1 cellular context compared by ENCODE assay signal in genomic region chr15:74889882-74890768, GRCh38.
A peak's percentile ranks its signal among the peaks of the same experiment; 100 is the strongest.
TF ChIP-seq lines count a peak whose summit lies in the region.

Gene MPI (plus strand): TSS chr15:74890042. CDS start chr15:74890074, 32 bp downstream.

TF ChIP-seq in HepG2, 621 proteins besides CTCF, POLR2A, EP300 and RAD21 (continued from another document and continues in another):
- peak; percentile 39; the same call in 1 of the 2 replicates for TF ChIP-seq TFAP4 (IDR thresholded peaks at IDR 0.05; ENCODE audit: borderline replicate concordance, low read depth)
- no peak for TF ChIP-seq SNAPC4 (CRISPR knock-in tag; IDR thresholded peaks at IDR 0.05)
- TF ChIP-seq CBX5 (CRISPR knock-in tag; IDR thresholded peaks at IDR 0.05; ENCODE audit: borderline replicate concordance), result no peak; the same call in 1 of the 2 replicates
- 0 out of 2 replicates have a peak, but pooled peaks have one; percentile 39 for TF ChIP-seq ZBTB10 (CRISPR knock-in tag; IDR thresholded peaks at IDR 0.05; ENCODE audit: borderline replicate concordance)
- peak; percentile 42; the same call in 1 of the 2 replicates for TF ChIP-seq ZHX2 (IDR thresholded peaks at IDR 0.05; ENCODE audit: low read depth)
- TF ChIP-seq ZHX2 (CRISPR knock-in tag; IDR thresholded peaks at IDR 0.05; ENCODE audit: borderline replicate concordance), result 0 out of 2 replicates have a peak, but pooled peaks have one; percentile 33
- peak; percentile 53 for TF ChIP-seq NCOA2 (CRISPR knock-in tag; IDR thresholded peaks at IDR 0.05)
- TF ChIP-seq SP5 (CRISPR knock-in tag; IDR thresholded peaks at IDR 0.05; ENCODE audit: borderline replicate concordance, low read depth), result no peak
- TF ChIP-seq MATR3 (CRISPR knock-in tag; IDR thresholded peaks at IDR 0.05), result no peak
- TF ChIP-seq ZNF552 (CRISPR knock-in tag; IDR thresholded peaks at IDR 0.05; ENCODE audit: borderline replicate concordance), result 0 out of 2 replicates have a peak, but pooled peaks have one; percentile 60
- peak; percentile 69 for TF ChIP-seq AKAP8 (CRISPR knock-in tag; IDR thresholded peaks at IDR 0.05)
- TF ChIP-seq RNF2 (conservative IDR thresholded peaks at IDR 0.05; ENCODE audit: low read depth), result no peak
- TF ChIP-seq ZNF737 (CRISPR knock-in tag; IDR thresholded peaks at IDR 0.05; ENCODE audit: borderline replicate concordance), result no peak
- TF ChIP-seq TERF1 (CRISPR knock-in tag; IDR thresholded peaks at IDR 0.05), result no peak
- TF ChIP-seq FOXK1 (CRISPR knock-in tag; IDR thresholded peaks at IDR 0.05; ENCODE audit: borderline replicate concordance, low read depth), result peak; percentile 71; the same call in 1 of the 2 replicates
- peak; percentile 4; the same call in 1 of the 2 replicates for TF ChIP-seq HNF4A (CRISPR knock-in tag; IDR thresholded peaks at IDR 0.05)
- no peak for TF ChIP-seq PCBP2 (optimal IDR thresholded peaks at IDR 0.05; ENCODE audit: low read depth, low read length, poor library complexity, severe bottlenecking)
- no peak for TF ChIP-seq MAFF (IDR thresholded peaks at IDR 0.05; ENCODE audit: low read depth, low read length)
- no peak for TF ChIP-seq RNF219 (CRISPR knock-in tag; IDR thresholded peaks at IDR 0.05)
- no peak for TF ChIP-seq ZNF790 (CRISPR knock-in tag; IDR thresholded peaks at IDR 0.05; ENCODE audit: borderline replicate concordance)
- TF ChIP-seq HDAC2 (CRISPR knock-in tag; IDR thresholded peaks at IDR 0.05), result no peak
- TF ChIP-seq ZNF24 (IDR thresholded peaks at IDR 0.05), result no peak
- peak; percentile 72 for TF ChIP-seq ZMYM3 (CRISPR knock-in tag; IDR thresholded peaks at IDR 0.05)
- TF ChIP-seq ZNF468 (CRISPR knock-in tag; IDR thresholded peaks at IDR 0.05), result no peak
- TF ChIP-seq, protein P1, sequence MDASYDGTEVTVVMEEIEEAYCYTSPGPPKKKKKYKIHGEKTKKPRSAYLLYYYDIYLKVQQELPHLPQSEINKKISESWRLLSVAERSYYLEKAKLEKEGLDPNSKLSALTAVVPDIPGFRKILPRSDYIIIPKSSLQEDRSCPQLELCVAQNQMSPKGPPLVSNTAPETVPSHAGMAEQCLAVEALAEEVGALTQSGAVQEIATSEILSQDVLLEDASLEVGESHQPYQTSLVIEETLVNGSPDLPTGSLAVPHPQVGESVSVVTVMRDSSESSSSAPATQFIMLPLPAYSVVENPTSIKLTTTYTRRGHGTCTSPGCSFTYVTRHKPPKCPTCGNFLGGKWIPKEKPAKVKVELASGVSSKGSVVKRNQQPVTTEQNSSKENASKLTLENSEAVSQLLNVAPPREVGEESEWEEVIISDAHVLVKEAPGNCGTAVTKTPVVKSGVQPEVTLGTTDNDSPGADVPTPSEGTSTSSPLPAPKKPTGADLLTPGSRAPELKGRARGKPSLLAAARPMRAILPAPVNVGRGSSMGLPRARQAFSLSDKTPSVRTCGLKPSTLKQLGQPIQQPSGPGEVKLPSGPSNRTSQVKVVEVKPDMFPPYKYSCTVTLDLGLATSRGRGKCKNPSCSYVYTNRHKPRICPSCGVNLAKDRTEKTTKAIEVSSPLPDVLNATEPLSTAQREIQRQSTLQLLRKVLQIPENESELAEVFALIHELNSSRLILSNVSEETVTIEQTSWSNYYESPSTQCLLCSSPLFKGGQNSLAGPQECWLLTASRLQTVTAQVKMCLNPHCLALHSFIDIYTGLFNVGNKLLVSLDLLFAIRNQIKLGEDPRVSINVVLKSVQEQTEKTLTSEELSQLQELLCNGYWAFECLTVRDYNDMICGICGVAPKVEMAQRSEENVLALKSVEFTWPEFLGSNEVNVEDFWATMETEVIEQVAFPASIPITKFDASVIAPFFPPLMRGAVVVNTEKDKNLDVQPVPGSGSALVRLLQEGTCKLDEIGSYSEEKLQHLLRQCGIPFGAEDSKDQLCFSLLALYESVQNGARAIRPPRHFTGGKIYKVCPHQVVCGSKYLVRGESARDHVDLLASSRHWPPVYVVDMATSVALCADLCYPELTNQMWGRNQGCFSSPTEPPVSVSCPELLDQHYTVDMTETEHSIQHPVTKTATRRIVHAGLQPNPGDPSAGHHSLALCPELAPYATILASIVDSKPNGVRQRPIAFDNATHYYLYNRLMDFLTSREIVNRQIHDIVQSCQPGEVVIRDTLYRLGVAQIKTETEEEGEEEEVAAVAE (CRISPR knock-in tag; IDR thresholded peaks at IDR 0.05; ENCODE audit: borderline replicate concordance), result peak; percentile 28; the same call in 1 of the 2 replicates
- peak; percentile 42; the same call in 1 of the 2 replicates for TF ChIP-seq ZBTB38 (CRISPR knock-in tag; IDR thresholded peaks at IDR 0.05)
- TF ChIP-seq ZNF446 (CRISPR knock-in tag; IDR thresholded peaks at IDR 0.05), result no peak
- no peak for TF ChIP-seq ZFP1 (CRISPR knock-in tag; IDR thresholded peaks at IDR 0.05)
- peak; percentile 56; the same call in 1 of the 2 replicates for TF ChIP-seq ZNF441 (CRISPR knock-in tag; IDR thresholded peaks at IDR 0.05; ENCODE audit: borderline replicate concordance)
- no peak for TF ChIP-seq MBD4 (IDR thresholded peaks at IDR 0.05; ENCODE audit: borderline replicate concordance, low read length)
- TF ChIP-seq, protein P2, sequence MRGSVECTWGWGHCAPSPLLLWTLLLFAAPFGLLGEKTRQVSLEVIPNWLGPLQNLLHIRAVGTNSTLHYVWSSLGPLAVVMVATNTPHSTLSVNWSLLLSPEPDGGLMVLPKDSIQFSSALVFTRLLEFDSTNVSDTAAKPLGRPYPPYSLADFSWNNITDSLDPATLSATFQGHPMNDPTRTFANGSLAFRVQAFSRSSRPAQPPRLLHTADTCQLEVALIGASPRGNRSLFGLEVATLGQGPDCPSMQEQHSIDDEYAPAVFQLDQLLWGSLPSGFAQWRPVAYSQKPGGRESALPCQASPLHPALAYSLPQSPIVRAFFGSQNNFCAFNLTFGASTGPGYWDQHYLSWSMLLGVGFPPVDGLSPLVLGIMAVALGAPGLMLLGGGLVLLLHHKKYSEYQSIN (CRISPR knock-in tag; IDR thresholded peaks at IDR 0.05; ENCODE audit: borderline replicate concordance), result no peak
- TF ChIP-seq PAWR (CRISPR knock-in tag; IDR thresholded peaks at IDR 0.05; ENCODE audit: borderline replicate concordance), result no peak
- TF ChIP-seq KLF6 (CRISPR knock-in tag; IDR thresholded peaks at IDR 0.05), result peak; percentile 85
